20 cellular contexts compared by ENCODE assay signal in genomic region chr2:10500601-10501361, GRCh38. TPM values are rescaled to one million over a fixed set of nuclear protein-coding genes. Genes with fewer than 3 reads are reported as not detected.
DNase-seq lines count a peak whose midpoint lies in the region; ATAC-seq and TF ChIP-seq lines count a peak whose summit lies in the region.
"Had no signal": no experiment of that assay in that cellular context is flagged by ENCODE, and none has a peak within 500 bp of the region (broad histone marks: within the 10 kb centered on the region; RNA-seq: fewer than 3 reads in every experiment).

No MANE protein-coding gene starts in this region.

- H3K27me3 ChIP-seq in MG63 = no peaks in the 10 kb centered on the region
- H3K27me3 ChIP-seq: ascending aorta had no signal

- H3K9me3 Mint-ChIP-seq in MCF 10A (ENCODE audit: unreplicated experiment) = no peaks in the 10 kb centered on the region
- H3K9me3 Mint-ChIP-seq in activated CD4-positive, alpha-beta T cell treated with anti-CD3 and anti-CD28 coated beads, Interleukin-2, amount 10 ng/mL, durations not matched to agents 7 days and 5 days = no peaks in the 10 kb centered on the region
- H3K9me3 Mint-ChIP-seq: activated B cell treated with CpG ODN at 0.5 μM for 24 hours had no signal

- H3K36me3 ChIP-seq in MG63 = no peaks in the 10 kb centered on the region
- H3K36me3 ChIP-seq: ascending aorta, tibial artery had no signal

- no peak overlapping the region for H3K27ac Mint-ChIP-seq in MCF 10A (ENCODE audit: low read depth, unreplicated experiment)
- no peak overlapping the region for H3K27ac Mint-ChIP-seq in activated CD4-positive, alpha-beta T cell treated with anti-CD3 and anti-CD28 coated beads, Interleukin-2, amount 10 ng/mL, durations not matched to agents 7 days and 5 days
- H3K27ac Mint-ChIP-seq: activated B cell treated with CpG ODN at 0.5 μM for 24 hours had no signal

- no peak overlapping the region for H3K4me3 Mint-ChIP-seq in MCF 10A (ENCODE audit: unreplicated experiment)
- H3K4me3 Mint-ChIP-seq in activated CD4-positive, alpha-beta T cell treated with anti-CD3 and anti-CD28 coated beads, Interleukin-2, amount 10 ng/mL, durations not matched to agents 7 days and 5 days = no peak overlapping the region
- H3K4me3 Mint-ChIP-seq: activated B cell treated with CpG ODN at 0.5 μM for 24 hours had no signal

- H3K36me3 Mint-ChIP-seq in MCF 10A (ENCODE audit: insufficient read depth, unreplicated experiment) = peaks cover 5% of the 10 kb centered on the region
- no peaks in the 10 kb centered on the region for H3K36me3 Mint-ChIP-seq in activated CD4-positive, alpha-beta T cell treated with anti-CD3 and anti-CD28 coated beads, Interleukin-2, amount 10 ng/mL, durations not matched to agents 7 days and 5 days (ENCODE audit: low read depth)

- CTCF ChIA-PET in MCF 10A (lab: Yijun Ruan, JAX) = no interaction called here
- CTCF ChIA-PET in activated CD4-positive, alpha-beta T cell treated with anti-CD3 and anti-CD28 coated beads, Interleukin-2, amount 10 ng/mL, durations not matched to agents 7 days and 5 days (lab: Charles Lee) = no interaction called here

- H3K4me1 Mint-ChIP-seq in MCF 10A (ENCODE audit: insufficient read depth, unreplicated experiment) = peaks cover 19% of the 10 kb centered on the region
- H3K4me1 Mint-ChIP-seq in activated CD4-positive, alpha-beta T cell treated with anti-CD3 and anti-CD28 coated beads, Interleukin-2, amount 10 ng/mL, durations not matched to agents 7 days and 5 days = peaks cover 4% of the 10 kb centered on the region
- H3K4me1 Mint-ChIP-seq: activated B cell treated with CpG ODN at 0.5 μM for 24 hours had no signal

- BruUV-seq in MCF 10A (replicated peaks; lab: Mats Ljungman, UMichigan) = no TSS peak

- ATAC-seq in activated CD4-positive, CD25-positive, alpha-beta regulatory T cell treated with anti-CD3 and anti-CD28 coated beads, Interleukin-2, amount 50 U/mL, for 24 hours = no peak
- ATAC-seq in HG02973 (IDR thresholded peaks at IDR 0.05; ENCODE audit: unreplicated experiment) = no peak
- ATAC-seq: left colon, mucosa of descending colon had no signal

- DNase-seq in activated CD4-positive, CD25-positive, alpha-beta regulatory T cell treated with anti-CD3 and anti-CD28 coated beads, Interleukin-2, amount 50 U/mL, for 72 hours = peak; percentile 16
- DNase-seq in MG63 (peak; percentile 45), MCF 10A (ENCODE audit: unreplicated experiment) (peak; percentile 54), mesenteric fat pad (ENCODE audit: low spot score) (peak; percentile 79), iPS-NIHi7 (ENCODE audit: extremely low spot score) (no peak)
- no peak for DNase-seq in activated CD4-positive, alpha-beta T cell treated with anti-CD3 and anti-CD28 coated beads, Interleukin-2, amount 10 ng/mL, durations not matched to agents 7 days and 5 days
- DNase-seq: 8988T; activated B cell treated with CpG ODN at 0.5 μM for 24 hours; activated naive CD4-positive, alpha-beta T cell treated with Interleukin-2 at 50 U/mL for 16 hours; left colon; NCI-H1694 treated with DMSO at 0.1 percent for 48 hours; NCI-H345; NK-92 treated with Interleukin-12 subunit alpha and Interleukin-12 subunit beta, amount 100 ng/mL, for 24 hours; SHP77; stimulated activated naive CD4-positive, alpha-beta T cell had no signal

- POLR2A ChIA-PET in MCF 10A (lab: Yijun Ruan, JAX) = no interaction called here
- POLR2A ChIA-PET in activated CD4-positive, alpha-beta T cell treated with anti-CD3 and anti-CD28 coated beads, Interleukin-2, amount 10 ng/mL, durations not matched to agents 7 days and 5 days (lab: Charles Lee) = no interaction called here

- no peak overlapping the region for H3K4me3 ChIP-seq in MG63
- H3K4me3 ChIP-seq: ascending aorta, mucosa of descending colon, tibial artery had no signal

- peaks cover 18% of the 10 kb centered on the region for H3K27me3 Mint-ChIP-seq in MCF 10A (ENCODE audit: insufficient read depth, unreplicated experiment)
- H3K27me3 Mint-ChIP-seq in activated CD4-positive, alpha-beta T cell treated with anti-CD3 and anti-CD28 coated beads, Interleukin-2, amount 10 ng/mL, durations not matched to agents 7 days and 5 days = peaks cover 14% of the 10 kb centered on the region

- TF ChIP-seq CTCF in MCF 10A (IDR thresholded peaks at IDR 0.05; ENCODE audit: unreplicated experiment) = no peak

- intact Hi-C loops in MCF 10A (cut with micrococcal nuclease) = no loop called here

- no peaks in the 10 kb centered on the region for H3K9me3 ChIP-seq in MG63
- H3K9me3 ChIP-seq: ascending aorta, mucosa of descending colon, tibial artery had no signal

RNA-seq across cellular contexts. Expression of gene ODC1, which starts 52.7 kb away (rescaled TPM):
- total RNA-seq in MG63 (2014; rRNA removed; shearing (Covaris generic); ENCODE audit: low replicate concordance) = 471 and 646 TPM in 2 replicates
- total RNA-seq in MCF 10A (2022) (321 and 341 TPM in 2 replicates), mesenteric fat pad (32.8 TPM)
- total RNA-seq in activated CD4-positive, alpha-beta T cell treated with anti-CD3 and anti-CD28 coated beads, Interleukin-2, amount 10 ng/mL, durations not matched to agents 7 days and 5 days = 10 to 100 TPM; 47.1 to 50.3 TPM

Comparison
In these comparisons a context has a peak if more than half of its experiments do, and no peak if none do; other contexts are left out.
1. DNase-seq: peak in activated CD4-positive, CD25-positive, alpha-beta regulatory T cell treated with anti-CD3 and anti-CD28 coated beads, Interleukin-2, amount 50 U/mL, for 72 hours (single experiment), MG63 (single experiment), MCF 10A (single experiment) and mesenteric fat pad (single experiment); none in activated CD4-positive, alpha-beta T cell treated with anti-CD3 and anti-CD28 coated beads, Interleukin-2, amount 10 ng/mL, durations not matched to agents 7 days and 5 days (single experiment) and iPS-NIHi7 (single experiment).